In the genomic region with DNA sequence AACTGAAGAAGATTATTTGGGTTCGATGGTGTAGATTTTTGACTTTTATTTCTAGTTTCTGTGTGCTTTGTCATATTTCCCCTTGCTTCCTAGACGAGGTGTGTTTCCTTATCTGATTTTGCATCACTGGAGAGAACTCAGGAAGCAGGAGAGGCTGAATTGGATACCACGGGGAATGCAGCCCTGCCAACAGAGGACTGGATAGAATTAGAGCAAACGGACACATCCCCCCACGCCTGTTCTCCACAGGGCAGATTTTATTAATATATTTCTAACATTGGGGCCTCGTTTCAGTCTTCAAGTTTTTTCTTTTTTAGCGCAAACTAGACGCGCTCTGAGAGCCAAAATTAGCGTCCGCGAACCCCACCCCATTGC, we compare ENCODE assay signal across 9 cellular contexts. TPM values are rescaled to one million over a fixed set of nuclear protein-coding genes. Genes with fewer than 3 reads are reported as not detected.
A peak's percentile ranks its signal among the peaks of the same experiment; 100 is the strongest.
DNase-seq lines count a peak whose midpoint lies in the region; ATAC-seq and TF ChIP-seq lines count a peak whose summit lies in the region.
"Had no signal": no experiment of that assay in that cellular context is flagged by ENCODE, and none has a peak within 500 bp of the region (broad histone marks: within the 10 kb centered on the region; RNA-seq: fewer than 3 reads in every experiment).

No MANE protein-coding gene starts in this region.

- no peaks in the 10 kb centered on the region for H3K9me3 ChIP-seq in CD4-positive, CD25-positive, alpha-beta regulatory T cell (ENCODE audit: control insufficient read depth in 2 of 2, low read length in 2 of 2)

- H3K4me3 ChIP-seq in CD4-positive, CD25-positive, alpha-beta regulatory T cell (ENCODE audit: low read depth, low read length), result peak overlapping the region; percentile 88
- peak overlapping the region; percentile 86 for H3K4me3 ChIP-seq in NB4 (ENCODE audit: low read depth, low read length)
- H3K4me3 ChIP-seq in dorsolateral prefrontal cortex, result peak overlapping the region; percentile 67 to 99 (median 92)

- peak overlapping the region in 2 of 3 donors; percentile 93 to 95 for H3K27ac Mint-ChIP-seq in CD4-positive, CD25-positive, alpha-beta regulatory T cell
- peak overlapping the region in 5 of 6 donors; percentile 90 to 97 (median 92) for H3K27ac Mint-ChIP-seq in naive B cell

- no peaks in the 10 kb centered on the region for H3K36me3 ChIP-seq in CD4-positive, CD25-positive, alpha-beta regulatory T cell (ENCODE audit: control insufficient read depth, insufficient read depth, low read length)

- DNase-seq in CD4-positive, CD25-positive, alpha-beta regulatory T cell, result no peak
- DNase-seq in NB4 (ENCODE audit: low read depth) (no peak), dorsolateral prefrontal cortex (peak in 1 of 10 donors; percentile 39), naive B cell (peak; percentile 12), NCI-H2081 treated with DMSO at 0.1 percent for 48 hours (lab: John Stamatoyannopoulos, UW) (no peak), putamen (ENCODE audit: low spot score) (no peak), NCI-H774 (lab: John Stamatoyannopoulos, UW) (no peak), mesenteric fat pad (ENCODE audit: low spot score) (no peak)

- H3K4me1 Mint-ChIP-seq in CD4-positive, CD25-positive, alpha-beta regulatory T cell, result peaks cover 22 to 31% (median 27%) of the 10 kb centered on the region in 4 donors
- H3K4me1 Mint-ChIP-seq in naive B cell, result peaks cover 17 to 26% (median 25%) of the 10 kb centered on the region in 3 donors

- ATAC-seq in CD4-positive, CD25-positive, alpha-beta regulatory T cell (ENCODE audit: low read depth in 2 of 2), result no peak
- ATAC-seq in naive B cell (ENCODE audit: low read depth in 2 of 2), result no peak

- TF ChIP-seq CTCF in NB4 (IDR thresholded peaks at IDR 0.05; ENCODE audit: low read depth, low read length) (no peak), dorsolateral prefrontal cortex (IDR thresholded peaks at IDR 0.05 in 54 of 56, conservative IDR thresholded peaks at IDR 0.05 in 2 of 56; ENCODE audit: low read depth in 1 of 56, partially characterized antibody in 56 of 56) (peak in 2 of 56 donors; percentile 13)

- H3K4me1 ChIP-seq in CD4-positive, CD25-positive, alpha-beta regulatory T cell (ENCODE audit: control insufficient read depth, insufficient read depth, low read length, poor library complexity, severe bottlenecking), result peaks cover 37% of the 10 kb centered on the region

- intact Hi-C loops in dorsolateral prefrontal cortex (cut with DNase I), result loop anchor here (1.0 to 10.0 kb wide), 7 partner anchors 38 to 299 kb away; a partner anchor contains a TSS

- peaks cover 10% of the 10 kb centered on the region for H3K27me3 ChIP-seq in CD4-positive, CD25-positive, alpha-beta regulatory T cell (ENCODE audit: control insufficient read depth, insufficient read depth, low read length)
- no peaks in the 10 kb centered on the region for H3K27me3 ChIP-seq in dorsolateral prefrontal cortex

- H3K4me3 Mint-ChIP-seq in CD4-positive, CD25-positive, alpha-beta regulatory T cell, result peak overlapping the region; percentile 92 to 98 (median 94)
- H3K4me3 Mint-ChIP-seq in naive B cell, result peak overlapping the region; percentile 85 to 99 (median 94)

- TF ChIP-seq POLR2A in NB4 (IDR thresholded peaks at IDR 0.05; ENCODE audit: extremely low read depth, insufficient read length), result no peak

- peaks cover 0 to 1% (median 0%) of the 10 kb centered on the region in 7 donors for H3K9me3 Mint-ChIP-seq in CD4-positive, CD25-positive, alpha-beta regulatory T cell
- peaks cover 0 to 2% (median 0%) of the 10 kb centered on the region in 7 donors for H3K9me3 Mint-ChIP-seq in naive B cell

- peaks cover 17% of the 10 kb centered on the region for H3K27me3 Mint-ChIP-seq in CD4-positive, CD25-positive, alpha-beta regulatory T cell
- peaks cover 8 to 13% (median 12%) of the 10 kb centered on the region in 3 donors for H3K27me3 Mint-ChIP-seq in naive B cell

- no peaks in the 10 kb centered on the region for H3K36me3 Mint-ChIP-seq in CD4-positive, CD25-positive, alpha-beta regulatory T cell
- no peaks in the 10 kb centered on the region for H3K36me3 Mint-ChIP-seq in naive B cell

- peak overlapping the region; percentile 94 for H3K27ac ChIP-seq in CD4-positive, CD25-positive, alpha-beta regulatory T cell (ENCODE audit: insufficient read depth, low read length, poor library complexity, severe bottlenecking)
- peak overlapping the region; percentile 87 to 100 (median 98) for H3K27ac ChIP-seq in dorsolateral prefrontal cortex

RNA-seq across cellular contexts. Expression of a gene that starts 0.7 kb away (rescaled TPM):
- total RNA-seq in CD4-positive, CD25-positive, alpha-beta regulatory T cell, result 163 TPM
- 100 to 1,000 TPM; 253 to 286 (median 269) TPM for polyA plus RNA-seq in CD4-positive, CD25-positive, alpha-beta regulatory T cell
- 100 to 1,000 TPM; 189 to 323 (median 265) TPM for total RNA-seq in dorsolateral prefrontal cortex
- 100 to 1,000 TPM; 240 to 309 (median 258) TPM for polyA plus RNA-seq in naive B cell (ENCODE audit: low read depth in 6 of 6)
- total RNA-seq in mesenteric fat pad, result 182 TPM

RNA-seq across cellular contexts. Expression of a gene that starts 27.4 kb away (rescaled TPM):
- total RNA-seq in CD4-positive, CD25-positive, alpha-beta regulatory T cell, result not detected
- not detected for polyA plus RNA-seq in CD4-positive, CD25-positive, alpha-beta regulatory T cell
- total RNA-seq in dorsolateral prefrontal cortex, result 1 to 10 TPM in 7 of 120 experiments, under 1 TPM in 71, not detected in 42; 0.12 to 2.2 (median 0.46) TPM
- under 1 TPM in 2 of 6 donors, not detected in 4; 0.19 to 0.20 TPM for polyA plus RNA-seq in naive B cell (ENCODE audit: low read depth in 6 of 6)
- total RNA-seq in mesenteric fat pad, result 0.22 TPM
- total RNA-seq: renal cortical epithelial cell had no signal
